1 cellular context compared by ENCODE assay signal in the genomic region with DNA sequence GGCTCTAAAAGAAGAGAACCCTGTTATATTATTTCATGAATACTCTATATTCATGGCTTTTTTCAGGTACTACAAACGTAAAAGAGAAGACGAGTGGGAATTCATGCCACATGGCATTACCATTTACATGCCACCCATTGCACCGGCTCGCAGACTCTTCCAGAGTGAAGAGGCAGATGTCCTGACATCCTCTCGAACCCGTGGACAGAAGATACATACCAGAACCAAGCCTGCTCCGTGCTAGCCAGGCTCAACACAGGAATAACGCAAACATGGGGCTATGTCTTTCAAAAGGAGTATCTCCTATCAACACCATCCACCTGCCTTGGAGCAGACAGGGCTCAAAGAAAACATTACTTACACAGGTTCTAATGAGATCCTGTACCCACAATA.
TF ChIP-seq lines count a peak whose summit lies in the region.

No MANE protein-coding gene starts in this region.

TF ChIP-seq in K562, 482 proteins besides CTCF, POLR2A, EP300 and RAD21 (continued from another document):
- TF ChIP-seq, protein P1, sequence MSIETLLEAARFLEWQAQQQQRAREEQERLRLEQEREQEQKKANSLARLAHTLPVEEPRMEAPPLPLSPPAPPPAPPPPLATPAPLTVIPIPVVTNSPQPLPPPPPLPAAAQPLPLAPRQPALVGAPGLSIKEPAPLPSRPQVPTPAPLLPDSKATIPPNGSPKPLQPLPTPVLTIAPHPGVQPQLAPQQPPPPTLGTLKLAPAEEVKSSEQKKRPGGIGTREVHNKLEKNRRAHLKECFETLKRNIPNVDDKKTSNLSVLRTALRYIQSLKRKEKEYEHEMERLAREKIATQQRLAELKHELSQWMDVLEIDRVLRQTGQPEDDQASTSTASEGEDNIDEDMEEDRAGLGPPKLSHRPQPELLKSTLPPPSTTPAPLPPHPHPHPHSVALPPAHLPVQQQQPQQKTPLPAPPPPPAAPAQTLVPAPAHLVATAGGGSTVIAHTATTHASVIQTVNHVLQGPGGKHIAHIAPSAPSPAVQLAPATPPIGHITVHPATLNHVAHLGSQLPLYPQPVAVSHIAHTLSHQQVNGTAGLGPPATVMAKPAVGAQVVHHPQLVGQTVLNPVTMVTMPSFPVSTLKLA (conservative IDR thresholded peaks at IDR 0.05), result no peak
- TF ChIP-seq NCOA4 (IDR thresholded peaks at IDR 0.05; ENCODE audit: partially characterized antibody) (no peak), ZNF830 (CRISPR knock-in tag; IDR thresholded peaks at IDR 0.05) (no peak), PTTG1 (tag; IDR thresholded peaks at IDR 0.05; ENCODE audit: low read depth) (peak; percentile 4; the same call in 1 of the 2 replicates), ZNF766 (CRISPR knock-in tag; conservative IDR thresholded peaks at IDR 0.05) (no peak), ZNF668 (CRISPR knock-in tag; IDR thresholded peaks at IDR 0.05) (peak; percentile 4; the same call in 1 of the 2 replicates), ZNF436 (CRISPR knock-in tag; IDR thresholded peaks at IDR 0.05) (no peak), PHF20 (IDR thresholded peaks at IDR 0.05; ENCODE audit: partially characterized antibody) (peak; percentile 4), NCOR1 (IDR thresholded peaks at IDR 0.05) (peak; percentile 9; the same call in 1 of the 2 replicates), BRD4 (IDR thresholded peaks at IDR 0.05) (peak; percentile 5; the same call in 1 of the 2 replicates), CBX8 (IDR thresholded peaks at IDR 0.05; ENCODE audit: borderline replicate concordance, extremely low read depth, low read depth, low read length, poor library complexity, severe bottlenecking) (no peak), TAL1 (IDR thresholded peaks at IDR 0.05) (peak; percentile 42; the same call in 1 of the 2 replicates), ZNF253 (CRISPR knock-in tag; conservative IDR thresholded peaks at IDR 0.05) (no peak), ZNF311 (CRISPR knock-in tag; IDR thresholded peaks at IDR 0.05) (peak; percentile 62), ZNF175 (CRISPR knock-in tag; IDR thresholded peaks at IDR 0.05; ENCODE audit: low read depth) (0 out of 2 replicates have a peak, but pooled peaks have one; percentile 11), NFRKB (IDR thresholded peaks at IDR 0.05; ENCODE audit: low read depth) (0 out of 2 replicates have a peak, but pooled peaks have one; percentile 32), CSDE1 (IDR thresholded peaks at IDR 0.05) (no peak)
- TF ChIP-seq, protein P2, sequence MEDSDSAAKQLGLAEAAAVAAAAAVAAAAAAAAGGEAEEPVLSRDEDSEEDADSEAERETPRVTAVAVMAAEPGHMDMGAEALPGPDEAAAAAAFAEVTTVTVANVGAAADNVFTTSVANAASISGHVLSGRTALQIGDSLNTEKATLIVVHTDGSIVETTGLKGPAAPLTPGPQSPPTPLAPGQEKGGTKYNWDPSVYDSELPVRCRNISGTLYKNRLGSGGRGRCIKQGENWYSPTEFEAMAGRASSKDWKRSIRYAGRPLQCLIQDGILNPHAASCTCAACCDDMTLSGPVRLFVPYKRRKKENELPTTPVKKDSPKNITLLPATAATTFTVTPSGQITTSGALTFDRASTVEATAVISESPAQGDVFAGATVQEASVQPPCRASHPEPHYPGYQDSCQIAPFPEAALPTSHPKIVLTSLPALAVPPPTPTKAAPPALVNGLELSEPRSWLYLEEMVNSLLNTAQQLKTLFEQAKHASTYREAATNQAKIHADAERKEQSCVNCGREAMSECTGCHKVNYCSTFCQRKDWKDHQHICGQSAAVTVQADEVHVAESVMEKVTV (CRISPR knock-in tag; IDR thresholded peaks at IDR 0.05), result 0 out of 2 replicates have a peak, but pooled peaks have one; percentile 10
- TF ChIP-seq, protein P3, sequence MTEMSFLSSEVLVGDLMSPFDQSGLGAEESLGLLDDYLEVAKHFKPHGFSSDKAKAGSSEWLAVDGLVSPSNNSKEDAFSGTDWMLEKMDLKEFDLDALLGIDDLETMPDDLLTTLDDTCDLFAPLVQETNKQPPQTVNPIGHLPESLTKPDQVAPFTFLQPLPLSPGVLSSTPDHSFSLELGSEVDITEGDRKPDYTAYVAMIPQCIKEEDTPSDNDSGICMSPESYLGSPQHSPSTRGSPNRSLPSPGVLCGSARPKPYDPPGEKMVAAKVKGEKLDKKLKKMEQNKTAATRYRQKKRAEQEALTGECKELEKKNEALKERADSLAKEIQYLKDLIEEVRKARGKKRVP (CRISPR knock-in tag; IDR thresholded peaks at IDR 0.05), result peak; percentile 49; the same call in 1 of the 2 replicates
- TF ChIP-seq, protein P4, sequence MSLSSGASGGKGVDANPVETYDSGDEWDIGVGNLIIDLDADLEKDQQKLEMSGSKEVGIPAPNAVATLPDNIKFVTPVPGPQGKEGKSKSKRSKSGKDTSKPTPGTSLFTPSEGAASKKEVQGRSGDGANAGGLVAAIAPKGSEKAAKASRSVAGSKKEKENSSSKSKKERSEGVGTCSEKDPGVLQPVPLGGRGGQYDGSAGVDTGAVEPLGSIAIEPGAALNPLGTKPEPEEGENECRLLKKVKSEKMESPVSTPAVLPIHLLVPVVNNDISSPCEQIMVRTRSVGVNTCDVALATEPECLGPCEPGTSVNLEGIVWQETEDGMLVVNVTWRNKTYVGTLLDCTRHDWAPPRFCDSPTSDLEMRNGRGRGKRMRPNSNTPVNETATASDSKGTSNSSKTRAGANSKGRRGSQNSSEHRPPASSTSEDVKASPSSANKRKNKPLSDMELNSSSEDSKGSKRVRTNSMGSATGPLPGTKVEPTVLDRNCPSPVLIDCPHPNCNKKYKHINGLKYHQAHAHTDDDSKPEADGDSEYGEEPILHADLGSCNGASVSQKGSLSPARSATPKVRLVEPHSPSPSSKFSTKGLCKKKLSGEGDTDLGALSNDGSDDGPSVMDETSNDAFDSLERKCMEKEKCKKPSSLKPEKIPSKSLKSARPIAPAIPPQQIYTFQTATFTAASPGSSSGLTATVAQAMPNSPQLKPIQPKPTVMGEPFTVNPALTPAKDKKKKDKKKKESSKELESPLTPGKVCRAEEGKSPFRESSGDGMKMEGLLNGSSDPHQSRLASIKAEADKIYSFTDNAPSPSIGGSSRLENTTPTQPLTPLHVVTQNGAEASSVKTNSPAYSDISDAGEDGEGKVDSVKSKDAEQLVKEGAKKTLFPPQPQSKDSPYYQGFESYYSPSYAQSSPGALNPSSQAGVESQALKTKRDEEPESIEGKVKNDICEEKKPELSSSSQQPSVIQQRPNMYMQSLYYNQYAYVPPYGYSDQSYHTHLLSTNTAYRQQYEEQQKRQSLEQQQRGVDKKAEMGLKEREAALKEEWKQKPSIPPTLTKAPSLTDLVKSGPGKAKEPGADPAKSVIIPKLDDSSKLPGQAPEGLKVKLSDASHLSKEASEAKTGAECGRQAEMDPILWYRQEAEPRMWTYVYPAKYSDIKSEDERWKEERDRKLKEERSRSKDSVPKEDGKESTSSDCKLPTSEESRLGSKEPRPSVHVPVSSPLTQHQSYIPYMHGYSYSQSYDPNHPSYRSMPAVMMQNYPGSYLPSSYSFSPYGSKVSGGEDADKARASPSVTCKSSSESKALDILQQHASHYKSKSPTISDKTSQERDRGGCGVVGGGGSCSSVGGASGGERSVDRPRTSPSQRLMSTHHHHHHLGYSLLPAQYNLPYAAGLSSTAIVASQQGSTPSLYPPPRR (CRISPR knock-in tag; IDR thresholded peaks at IDR 0.05; ENCODE audit: borderline replicate concordance), result no peak
- TF ChIP-seq, protein P5, sequence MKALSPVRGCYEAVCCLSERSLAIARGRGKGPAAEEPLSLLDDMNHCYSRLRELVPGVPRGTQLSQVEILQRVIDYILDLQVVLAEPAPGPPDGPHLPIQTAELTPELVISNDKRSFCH (CRISPR knock-in tag; IDR thresholded peaks at IDR 0.05), result no peak
- TF ChIP-seq, protein P5 (tag; IDR thresholded peaks at IDR 0.05), result peak; percentile 51; the same call in 1 of the 2 replicates
- TF ChIP-seq, protein P6, sequence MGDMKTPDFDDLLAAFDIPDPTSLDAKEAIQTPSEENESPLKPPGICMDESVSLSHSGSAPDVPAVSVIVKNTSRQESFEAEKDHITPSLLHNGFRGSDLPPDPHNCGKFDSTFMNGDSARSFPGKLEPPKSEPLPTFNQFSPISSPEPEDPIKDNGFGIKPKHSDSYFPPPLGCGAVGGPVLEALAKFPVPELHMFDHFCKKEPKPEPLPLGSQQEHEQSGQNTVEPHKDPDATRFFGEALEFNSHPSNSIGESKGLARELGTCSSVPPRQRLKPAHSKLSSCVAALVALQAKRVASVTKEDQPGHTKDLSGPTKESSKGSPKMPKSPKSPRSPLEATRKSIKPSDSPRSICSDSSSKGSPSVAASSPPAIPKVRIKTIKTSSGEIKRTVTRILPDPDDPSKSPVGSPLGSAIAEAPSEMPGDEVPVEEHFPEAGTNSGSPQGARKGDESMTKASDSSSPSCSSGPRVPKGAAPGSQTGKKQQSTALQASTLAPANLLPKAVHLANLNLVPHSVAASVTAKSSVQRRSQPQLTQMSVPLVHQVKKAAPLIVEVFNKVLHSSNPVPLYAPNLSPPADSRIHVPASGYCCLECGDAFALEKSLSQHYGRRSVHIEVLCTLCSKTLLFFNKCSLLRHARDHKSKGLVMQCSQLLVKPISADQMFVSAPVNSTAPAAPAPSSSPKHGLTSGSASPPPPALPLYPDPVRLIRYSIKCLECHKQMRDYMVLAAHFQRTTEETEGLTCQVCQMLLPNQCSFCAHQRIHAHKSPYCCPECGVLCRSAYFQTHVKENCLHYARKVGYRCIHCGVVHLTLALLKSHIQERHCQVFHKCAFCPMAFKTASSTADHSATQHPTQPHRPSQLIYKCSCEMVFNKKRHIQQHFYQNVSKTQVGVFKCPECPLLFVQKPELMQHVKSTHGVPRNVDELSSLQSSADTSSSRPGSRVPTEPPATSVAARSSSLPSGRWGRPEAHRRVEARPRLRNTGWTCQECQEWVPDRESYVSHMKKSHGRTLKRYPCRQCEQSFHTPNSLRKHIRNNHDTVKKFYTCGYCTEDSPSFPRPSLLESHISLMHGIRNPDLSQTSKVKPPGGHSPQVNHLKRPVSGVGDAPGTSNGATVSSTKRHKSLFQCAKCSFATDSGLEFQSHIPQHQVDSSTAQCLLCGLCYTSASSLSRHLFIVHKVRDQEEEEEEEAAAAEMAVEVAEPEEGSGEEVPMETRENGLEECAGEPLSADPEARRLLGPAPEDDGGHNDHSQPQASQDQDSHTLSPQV (IDR thresholded peaks at IDR 0.05), result peak; percentile 56; the same call in 1 of the 2 replicates
